14 cellular contexts compared by ENCODE assay signal in genomic region chr20:59770270-59770669, GRCh38.
A peak's percentile ranks its signal among the peaks of the same experiment; 100 is the strongest.
DNase-seq lines count a peak whose midpoint lies in the region; ATAC-seq, FAIRE-seq and TF ChIP-seq lines count a peak whose summit lies in the region.
"Had no signal": no experiment of that assay in that cellular context is flagged by ENCODE, and none has a peak within 500 bp of the region (broad histone marks: within the 10 kb centered on the region; RNA-seq: fewer than 3 reads in every experiment).

No MANE protein-coding gene starts in this region.

- no peak for TF ChIP-seq EP300 in GM12878 (IDR thresholded peaks at IDR 0.05; ENCODE audit: borderline replicate concordance in 1 of 2, control insufficient read depth in 1 of 2, low read depth in 2 of 2, low read length in 2 of 2)

- H3K27ac ChIP-seq in GM12878 (ENCODE audit: control insufficient read depth, insufficient read depth) = no peak overlapping the region
- no peak overlapping the region for H3K27ac ChIP-seq in neuronal stem cell (replicated peaks; ENCODE audit: low read length)
- H3K27ac ChIP-seq: dorsolateral prefrontal cortex, parathyroid adenoma, thoracic aorta had no signal

- H4K20me1 ChIP-seq in GM12878 (ENCODE audit: control insufficient read depth, insufficient read depth) = no peaks in the 10 kb centered on the region

- H3K79me2 ChIP-seq in GM12878 (ENCODE audit: control insufficient read depth, insufficient read depth, low read length) = no peaks in the 10 kb centered on the region
- H3K79me2 ChIP-seq: parathyroid adenoma had no signal

- H4K91ac ChIP-seq in neuronal stem cell (ENCODE audit: low read depth, low read length, poor library complexity) = no peak overlapping the region

- POLR2A ChIA-PET in GM12878 (lab: Charles Lee) = no interaction called here

- TF ChIP-seq RAD21 in GM12878 (IDR thresholded peaks at IDR 0.05; ENCODE audit: insufficient read depth, low read depth, low read length) = no peak

- H3K18ac ChIP-seq in neuronal stem cell (ENCODE audit: low read length) = no peak overlapping the region

- no peak overlapping the region for H2BK5ac ChIP-seq in neuronal stem cell (ENCODE audit: low read length)

- peak overlapping the region; percentile 25 for H3K23ac ChIP-seq in neuronal stem cell (ENCODE audit: low read depth, low read length, poor library complexity)

- H3K4me2 ChIP-seq in GM12878 (ENCODE audit: control insufficient read depth, insufficient read depth) (no peak overlapping the region), neuronal stem cell (ENCODE audit: insufficient read depth, low read length, poor library complexity, severe bottlenecking) (no peak overlapping the region)

- CTCF ChIA-PET in GM12878 (lab: Yijun Ruan, JAX) = interaction anchor here (1.0 kb wide), 1 partner anchor 12 kb away, joined by 3 read pairs; no protein-coding TSS in a partner anchor

- no peaks in the 10 kb centered on the region for H3K79me1 ChIP-seq in neuronal stem cell (ENCODE audit: low read depth, low read length)

- H3K4ac ChIP-seq in neuronal stem cell (ENCODE audit: low read length) = no peak overlapping the region

- no peak overlapping the region for H2AK5ac ChIP-seq in neuronal stem cell (ENCODE audit: low read depth, low read length)

- H3K14ac ChIP-seq in neuronal stem cell (ENCODE audit: low read length) = no peak overlapping the region

- in situ Hi-C loops in GM12878 (cut with MboI) = loop anchor here (5.0 kb wide), 1 partner anchor 48 kb away; no protein-coding TSS in a partner anchor

- H3K4me3 ChIP-seq in GM12878 (no peak overlapping the region), neuronal stem cell (ENCODE audit: low read length in 2 of 2) (no peak overlapping the region)
- H3K4me3 ChIP-seq: dorsolateral prefrontal cortex, thoracic aorta had no signal

- SMC1A ChIA-PET in GM12878 (lab: Charles Lee; ENCODE audit: uncharacterized antibody, unreplicated experiment) = no interaction called here

- no peaks in the 10 kb centered on the region; the same call in 1 of the 2 replicates for H3K4me1 ChIP-seq in GM12878 (ENCODE audit: control insufficient read depth, insufficient read depth, low read length)
- H3K4me1 ChIP-seq in neuronal stem cell (ENCODE audit: control insufficient read depth in 2 of 2, insufficient read depth in 1 of 2, low read depth in 1 of 2, low read length in 2 of 2) = no peaks in the 10 kb centered on the region
- H3K4me1 ChIP-seq: parathyroid adenoma had no signal

- H3K9ac ChIP-seq in GM12878 (ENCODE audit: control insufficient read depth, insufficient read depth, low read length) = no peak overlapping the region
- no peak overlapping the region for H3K9ac ChIP-seq in neuronal stem cell (ENCODE audit: low read depth, low read length, poor library complexity)
- H3K9ac ChIP-seq: parathyroid adenoma had no signal

- no peak overlapping the region for H2BK120ac ChIP-seq in neuronal stem cell (ENCODE audit: low read depth, low read length)

- H3K9me3 ChIP-seq in GM12878 (replicated peaks; ENCODE audit: control insufficient read depth, insufficient read depth, low read length) (no peaks in the 10 kb centered on the region), neuronal stem cell (replicated peaks in 1 of 2; ENCODE audit: control insufficient read depth in 2 of 2, insufficient read depth in 1 of 2, low read depth in 1 of 2, low read length in 2 of 2) (peaks cover 0 to 3% of the 10 kb centered on the region in 2 donors)
- H3K9me3 ChIP-seq: thoracic aorta had no signal

- no peak overlapping the region for H2AFZ ChIP-seq in GM12878 (ENCODE audit: control insufficient read depth, low read depth, low read length)
- H2AFZ ChIP-seq in neuronal stem cell (ENCODE audit: low read length) = no peak overlapping the region
- H2AFZ ChIP-seq: parathyroid adenoma had no signal

- no peak overlapping the region for H2BK12ac ChIP-seq in neuronal stem cell (ENCODE audit: low read length)

- BruUV-seq in GM12878 (replicated peaks; lab: Mats Ljungman, UMichigan) = no TSS peak

- TF ChIP-seq CTCF in GM12878 (IDR thresholded peaks at IDR 0.05 in 2 of 3, conservative IDR thresholded peaks at IDR 0.05 in 1 of 3; ENCODE audit: control insufficient read depth in 2 of 3, extremely low read depth in 1 of 3, insufficient read depth in 1 of 3, low read depth in 3 of 3, low read length in 3 of 3) = no peak

- RAD21 ChIA-PET in GM12878 (lab: Charles Lee; ENCODE audit: unreplicated experiment) = no interaction called here

- peak; percentile 48 for DNase-seq in DMS53 (lab: John Stamatoyannopoulos, UW)
- no peak for DNase-seq in DMS53 treated with DMSO at 0.1 percent for 48 hours (lab: John Stamatoyannopoulos, UW; ENCODE audit: unreplicated experiment)
- peak; percentile 47 for DNase-seq in HuH-7.5 (ENCODE audit: low spot score)
- DNase-seq in GM12878 (ENCODE audit: low read depth, low spot score) = no peak
- no peak for DNase-seq in neuronal stem cell (ENCODE audit: low spot score)
- no peak for DNase-seq in NCI-H510A treated with DMSO at 0.1 percent for 48 hours (lab: John Stamatoyannopoulos, UW)
- no peak for DNase-seq in NCI-H524 treated with DMSO at 0.1 percent for 48 hours (lab: John Stamatoyannopoulos, UW)
- no peak for DNase-seq in foreskin melanocyte
- DNase-seq: activated CD4-positive, alpha-beta memory T cell treated with anti-CD3 and anti-CD28 coated beads for 36 hours; stimulated activated CD4-positive, alpha-beta T cell treated with anti-CD3 and anti-CD28 coated beads, Interleukin-15, amount 100 ng/mL, for 24 hours; T-helper 9 cell had no signal

- H3K36me3 ChIP-seq in GM12878 (ENCODE audit: control insufficient read depth in 2 of 2, insufficient read depth in 2 of 2, low read length in 1 of 2) = no peaks in the 10 kb centered on the region
- no peaks in the 10 kb centered on the region for H3K36me3 ChIP-seq in neuronal stem cell (replicated peaks in 1 of 2; ENCODE audit: control insufficient read depth in 2 of 2, insufficient read depth in 2 of 2, low read length in 2 of 2)
- H3K36me3 ChIP-seq: thoracic aorta had no signal

- H3K27me3 ChIP-seq in GM12878 (replicated peaks in 1 of 2; ENCODE audit: control insufficient read depth in 2 of 2, insufficient read depth in 2 of 2, low read length in 1 of 2) = no peaks in the 10 kb centered on the region
- H3K27me3 ChIP-seq in neuronal stem cell (ENCODE audit: control insufficient read depth in 3 of 3, insufficient read depth in 3 of 3, low read depth in 1 of 3, low read length in 3 of 3) = no peaks in the 10 kb centered on the region
- H3K27me3 ChIP-seq: dorsolateral prefrontal cortex had no signal

- H4K8ac ChIP-seq in neuronal stem cell (ENCODE audit: low read depth, low read length) = no peak overlapping the region

- TF ChIP-seq POLR2A in GM12878 (IDR thresholded peaks at IDR 0.05; ENCODE audit: low read depth, low read length) = no peak

- FAIRE-seq in GM12878 (lab: Jason Lieb, UNC) = no peak

- WGBS in GM12878 (ENCODE audit: insufficient coverage, insufficient replicate concordance, low lambda C conversion rate, missing lambda C conversion rate) = 33% methylated on average over 3 of the region's 3 CpGs
- WGBS in neuronal stem cell (ENCODE audit: extremely low coverage in 2 of 2, insufficient read length in 2 of 2, insufficient replicate concordance in 1 of 2), 2 donors = no CpG with 5 or more reads among the region's 3 CpGs

- intact Hi-C loops in GM12878 (cut with micrococcal nuclease; ENCODE audit: unreplicated experiment) = no loop called here

- ATAC-seq in GM12878 = no peak

- H2BK15ac ChIP-seq in neuronal stem cell (ENCODE audit: low read length) = no peak overlapping the region

TF ChIP-seq in GM12878, 131 proteins besides CTCF, POLR2A, EP300 and RAD21:
- no peak for TF ChIP-seq ZNF207 (IDR thresholded peaks at IDR 0.05; ENCODE audit: borderline replicate concordance)
- no peak for TF ChIP-seq SIX5 (IDR thresholded peaks at IDR 0.05; ENCODE audit: low read depth, low read length, severe bottlenecking)
- no peak for TF ChIP-seq RBBP5 (conservative IDR thresholded peaks at IDR 0.05)
- peak; percentile 57 for TF ChIP-seq SPI1 (IDR thresholded peaks at IDR 0.05; ENCODE audit: borderline replicate concordance, insufficient read depth, low read depth, low read length)
- no peak for TF ChIP-seq CHD2 (IDR thresholded peaks at IDR 0.05; ENCODE audit: borderline replicate concordance, low read depth, low read length)

Comparison
In these comparisons a context has a peak if more than half of its experiments do, and no peak if none do; other contexts are left out.
1. DNase-seq: peak in DMS53 (single experiment) and HuH-7.5 (single experiment); none in DMS53 treated with DMSO at 0.1 percent for 48 hours (single experiment), GM12878 (single experiment), neuronal stem cell (single experiment), NCI-H510A treated with DMSO at 0.1 percent for 48 hours (single experiment), NCI-H524 treated with DMSO at 0.1 percent for 48 hours (single experiment) and foreskin melanocyte (single experiment).